Comparison of ENCODE assay signal across 11 cellular contexts in genomic region chr3:72380193-72380592, GRCh38.
DNase-seq lines count a peak whose midpoint lies in the region; ATAC-seq and TF ChIP-seq lines count a peak whose summit lies in the region.
"Had no signal": no experiment of that assay in that cellular context is flagged by ENCODE, and none has a peak within 500 bp of the region (broad histone marks: within the 10 kb centered on the region; RNA-seq: fewer than 3 reads in every experiment).

No MANE protein-coding gene starts in this region.

- H3K9me3 Mint-ChIP-seq in CD14-positive monocyte, result no peaks in the 10 kb centered on the region
- H3K9me3 Mint-ChIP-seq in activated naive CD4-positive, alpha-beta T cell treated with anti-CD3 and anti-CD28 coated beads for 36 hours, result no peaks in the 10 kb centered on the region

- ATAC-seq in PC-3 (peak; percentile 71; the same call in 1 of the 2 replicates), HG02610 (IDR thresholded peaks at IDR 0.05; ENCODE audit: unreplicated experiment) (no peak)

- peak; percentile 37 for DNase-seq in PC-3
- DNase-seq in dorsolateral prefrontal cortex, result no peak
- no peak for DNase-seq in CD14-positive monocyte (ENCODE audit: low spot score)
- no peak for DNase-seq in T-helper 9 cell
- DNase-seq in activated naive CD4-positive, alpha-beta T cell treated with anti-CD3 and anti-CD28 coated beads for 36 hours, result no peak
- DNase-seq: Peyer's patch, upper lobe of left lung had no signal

- peak overlapping the region in 10 of 11 experiments; percentile 2 to 47 (median 18); a peak in 11 of 22 replicates for H3K4me2 ChIP-seq in BLaER1 treated with 17β-estradiol and CSF1 and Interleukin-3, amounts not matched to agents 10 nM and 100 nM
- H3K4me2 ChIP-seq in PC-3 (ENCODE audit: low read length) (no peak overlapping the region), neural cell (ENCODE audit: low read length) (no peak overlapping the region)

- H4K20me1 ChIP-seq in BLaER1 treated with 17β-estradiol and CSF1 and Interleukin-3, amounts not matched to agents 10 nM and 100 nM, result peaks cover 69 to 87% (median 77%) of the 10 kb centered on the region in 11 experiments
- peaks cover 24% of the 10 kb centered on the region for H4K20me1 ChIP-seq in PC-3 (ENCODE audit: low read length)
- H4K20me1 ChIP-seq in neural cell (ENCODE audit: insufficient read depth), result peaks cover 6% of the 10 kb centered on the region

- H3K4me1 Mint-ChIP-seq in CD14-positive monocyte, result peaks cover 71% of the 10 kb centered on the region
- H3K4me1 Mint-ChIP-seq in activated naive CD4-positive, alpha-beta T cell treated with anti-CD3 and anti-CD28 coated beads for 36 hours (ENCODE audit: low read depth), result peaks cover 75% of the 10 kb centered on the region

- no peak for TF ChIP-seq EP300 in neural cell (conservative IDR thresholded peaks at IDR 0.05; ENCODE audit: poor library complexity, severe bottlenecking)

- POLR2A ChIA-PET in PC-3 (lab: Charles Lee; ENCODE audit: unreplicated experiment), result no interaction called here

- no peaks in the 10 kb centered on the region for H3K27me3 ChIP-seq in BLaER1 treated with 17β-estradiol and CSF1 and Interleukin-3, amounts not matched to agents 10 nM and 100 nM
- H3K27me3 ChIP-seq in PC-3 (ENCODE audit: low read length) (no peaks in the 10 kb centered on the region), dorsolateral prefrontal cortex (no peaks in the 10 kb centered on the region), neural cell (ENCODE audit: insufficient read depth, low read depth, low read length) (no peaks in the 10 kb centered on the region)
- H3K27me3 ChIP-seq: Peyer's patch, upper lobe of left lung had no signal

- H3K9me3 ChIP-seq in BLaER1 treated with 17β-estradiol and CSF1 and Interleukin-3, amounts not matched to agents 10 nM and 100 nM (replicated peaks in 1 of 11), result no peaks in the 10 kb centered on the region; a peak in 1 of 22 replicates
- no peaks in the 10 kb centered on the region for H3K9me3 ChIP-seq in PC-3 (ENCODE audit: low read length)
- H3K9me3 ChIP-seq in neural cell (ENCODE audit: low read length), result no peaks in the 10 kb centered on the region
- H3K9me3 ChIP-seq: Peyer's patch, upper lobe of left lung had no signal

- no peak for TF ChIP-seq CTCF in PC-3 (conservative IDR thresholded peaks at IDR 0.05; ENCODE audit: low read depth, low read length)
- TF ChIP-seq CTCF in dorsolateral prefrontal cortex (IDR thresholded peaks at IDR 0.05 in 54 of 56, conservative IDR thresholded peaks at IDR 0.05 in 2 of 56; ENCODE audit: low read depth in 1 of 56, partially characterized antibody in 56 of 56), result peak in 1 of 56 donors; percentile 31
- TF ChIP-seq CTCF in neural cell (IDR thresholded peaks at IDR 0.05; ENCODE audit: poor library complexity, severe bottlenecking), result no peak
- TF ChIP-seq CTCF in CD14-positive monocyte (IDR thresholded peaks at IDR 0.05), result no peak

- intact Hi-C loops in PC-3 (cut with micrococcal nuclease), result no loop called here
- intact Hi-C loops in dorsolateral prefrontal cortex (cut with DNase I), result loop anchor here (2.0 to 10.0 kb wide), 5 partner anchors 67 to 283 kb away; partner anchors contain the start of gene RYBP (in 2 of the 2)
- intact Hi-C loops in CD14-positive monocyte (cut with micrococcal nuclease), result no loop called here
- intact Hi-C loops in activated naive CD4-positive, alpha-beta T cell treated with anti-CD3 and anti-CD28 coated beads for 36 hours (cut with micrococcal nuclease), result no loop called here

- H3K79me2 ChIP-seq in PC-3 (ENCODE audit: low read length) (peaks cover 64% of the 10 kb centered on the region), neural cell (replicated peaks; ENCODE audit: insufficient read depth, low read length) (peaks cover 47% of the 10 kb centered on the region)

- H3K27me3 Mint-ChIP-seq in CD14-positive monocyte (ENCODE audit: low read depth in 3 of 3), result no peaks in the 10 kb centered on the region
- no peaks in the 10 kb centered on the region for H3K27me3 Mint-ChIP-seq in activated naive CD4-positive, alpha-beta T cell treated with anti-CD3 and anti-CD28 coated beads for 36 hours (ENCODE audit: low read depth)

- H3F3A ChIP-seq in PC-3 (ENCODE audit: low read length, unreplicated experiment) (no peaks in the 10 kb centered on the region), neural cell (ENCODE audit: insufficient read depth, low read length, poor library complexity, severe bottlenecking) (peaks cover 4% of the 10 kb centered on the region)

- H3K36me3 ChIP-seq in BLaER1 treated with 17β-estradiol and CSF1 and Interleukin-3, amounts not matched to agents 10 nM and 100 nM, result peaks cover 28 to 53% (median 36%) of the 10 kb centered on the region in 11 experiments
- H3K36me3 ChIP-seq in PC-3 (ENCODE audit: low read depth, low read length), result peaks cover 12% of the 10 kb centered on the region
- no peaks in the 10 kb centered on the region for H3K36me3 ChIP-seq in neural cell (ENCODE audit: insufficient read depth, low read length)

- no peak overlapping the region for H3K9ac ChIP-seq in BLaER1 treated with 17β-estradiol and CSF1 and Interleukin-3, amounts not matched to agents 10 nM and 100 nM
- H3K9ac ChIP-seq in PC-3 (ENCODE audit: low read length) (no peak overlapping the region), neural cell (ENCODE audit: low read length) (peak overlapping the region; percentile 4)

- H3K4me3 Mint-ChIP-seq in CD14-positive monocyte, result no peak overlapping the region
- no peak overlapping the region for H3K4me3 Mint-ChIP-seq in activated naive CD4-positive, alpha-beta T cell treated with anti-CD3 and anti-CD28 coated beads for 36 hours

- H3K9me2 ChIP-seq in PC-3 (replicated peaks; ENCODE audit: low read length), result no peaks in the 10 kb centered on the region
- no peaks in the 10 kb centered on the region for H3K9me2 ChIP-seq in neural cell (ENCODE audit: insufficient read depth, low read length)

- BruUV-seq in PC-3 (replicated peaks; lab: Mats Ljungman, UMichigan), result no TSS peak

- 0 out of 22 replicates have a peak overlapping the region, but pooled peaks of 1 of the 11 experiments have one; percentile 22 for H3K27ac ChIP-seq in BLaER1 treated with 17β-estradiol and CSF1 and Interleukin-3, amounts not matched to agents 10 nM and 100 nM
- no peak overlapping the region for H3K27ac ChIP-seq in PC-3 (ENCODE audit: low read length)
- peak overlapping the region; percentile 44 to 99 (median 94) for H3K27ac ChIP-seq in dorsolateral prefrontal cortex
- H3K27ac ChIP-seq in neural cell (ENCODE audit: low read length), result peak overlapping the region; percentile 48
- H3K27ac ChIP-seq: upper lobe of left lung, VCaP had no signal

- peaks cover 28 to 29% of the 10 kb centered on the region in 2 donors for H3K36me3 Mint-ChIP-seq in CD14-positive monocyte
- H3K36me3 Mint-ChIP-seq in activated naive CD4-positive, alpha-beta T cell treated with anti-CD3 and anti-CD28 coated beads for 36 hours (ENCODE audit: low read depth), result peaks cover 23% of the 10 kb centered on the region

- CTCF ChIA-PET in PC-3 (lab: Charles Lee), result interaction anchor here (0.6 kb wide), 1 partner anchor 502 kb away, joined by 4 read pairs; no protein-coding TSS in a partner anchor
- CTCF ChIA-PET in activated naive CD4-positive, alpha-beta T cell treated with anti-CD3 and anti-CD28 coated beads for 36 hours (lab: Charles Lee), result interaction anchor here (0.8 kb wide), 1 partner anchor 130 kb away, joined by 3 read pairs; no protein-coding TSS in a partner anchor

- peaks cover 30 to 49% (median 38%) of the 10 kb centered on the region in 10 experiments for H3K4me1 ChIP-seq in BLaER1 treated with 17β-estradiol and CSF1 and Interleukin-3, amounts not matched to agents 10 nM and 100 nM
- peaks cover 9% of the 10 kb centered on the region for H3K4me1 ChIP-seq in PC-3 (ENCODE audit: insufficient read depth, low read length)

- H3K27ac Mint-ChIP-seq in CD14-positive monocyte, result peak overlapping the region in 2 of 7 donors; percentile 50 to 57
- H3K27ac Mint-ChIP-seq in activated naive CD4-positive, alpha-beta T cell treated with anti-CD3 and anti-CD28 coated beads for 36 hours, result no peak overlapping the region

- TF ChIP-seq RAD21 in neural cell (conservative IDR thresholded peaks at IDR 0.05), result no peak

- no peak overlapping the region for H3K4me3 ChIP-seq in BLaER1 treated with 17β-estradiol and CSF1 and Interleukin-3, amounts not matched to agents 10 nM and 100 nM
- H3K4me3 ChIP-seq in PC-3 (ENCODE audit: low read length) (no peak overlapping the region), dorsolateral prefrontal cortex (peak overlapping the region in 27 of 59 donors; percentile 2 to 42 (median 20)), neural cell (ENCODE audit: low read length) (peak overlapping the region; percentile 18)
- H3K4me3 ChIP-seq: Peyer's patch, upper lobe of left lung had no signal

- H2AFZ ChIP-seq in PC-3 (ENCODE audit: low read length) (no peak overlapping the region), neural cell (ENCODE audit: low read depth, low read length) (no peak overlapping the region)

TF ChIP-seq in neural cell, 6 proteins besides CTCF, POLR2A, EP300 and RAD21 (continues in another document):
- no peak for TF ChIP-seq TAF1 (IDR thresholded peaks at IDR 0.05; ENCODE audit: low read depth)
- TF ChIP-seq REST (IDR thresholded peaks at IDR 0.05; ENCODE audit: borderline replicate concordance), result no peak
- TF ChIP-seq MXI1 (conservative IDR thresholded peaks at IDR 0.05; ENCODE audit: poor library complexity, severe bottlenecking), result no peak
- no peak for TF ChIP-seq POLR2AphosphoS5 (IDR thresholded peaks at IDR 0.05)
- TF ChIP-seq SMC3 (conservative IDR thresholded peaks at IDR 0.05; ENCODE audit: poor library complexity), result no peak

Comparison
In these comparisons a context has a peak if more than half of its experiments do, and no peak if none do; other contexts are left out.
1. H3K4me2 ChIP-seq: peak in BLaER1 treated with 17β-estradiol and CSF1 and Interleukin-3, amounts not matched to agents 10 nM and 100 nM (10 of 11); none in PC-3 (single experiment) and neural cell (single experiment).
2. intact Hi-C loops: an anchor here in dorsolateral prefrontal cortex (2.0 to 10.0 kb wide); none called in PC-3, CD14-positive monocyte and activated naive CD4-positive, alpha-beta T cell treated with anti-CD3 and anti-CD28 coated beads for 36 hours.